In genomic region chr1:56543783-56544612, GRCh38 we compare ENCODE assay signal across 16 cellular contexts. TPM values are rescaled to one million over a fixed set of nuclear protein-coding genes. Genes with fewer than 3 reads are reported as not detected.
A peak's percentile ranks its signal among the peaks of the same experiment; 100 is the strongest.
DNase-seq lines count a peak whose midpoint lies in the region; ATAC-seq and TF ChIP-seq lines count a peak whose summit lies in the region.
"Had no signal": no experiment of that assay in that cellular context is flagged by ENCODE, and none has a peak within 500 bp of the region (broad histone marks: within the 10 kb centered on the region; RNA-seq: fewer than 3 reads in every experiment).

No MANE protein-coding gene starts in this region.

- no peaks in the 10 kb centered on the region for H3K27me3 Mint-ChIP-seq in WTC11 (ENCODE audit: low read depth)
- no peaks in the 10 kb centered on the region for H3K27me3 Mint-ChIP-seq in Caco-2 (ENCODE audit: insufficient read depth, unreplicated experiment)

- H3K27ac ChIP-seq in left ventricle myocardium inferior (replicated peaks) (peak overlapping the region; percentile 86), thyroid gland (peak overlapping the region; percentile 41 to 78 (median 76)), WERI-Rb-1 (no peak overlapping the region)
- H3K27ac ChIP-seq: SJSA1 had no signal

- H3K36me3 Mint-ChIP-seq in WTC11 (peaks cover 22% of the 10 kb centered on the region), Caco-2 (ENCODE audit: insufficient read depth, unreplicated experiment) (peaks cover 48% of the 10 kb centered on the region)
- H3K36me3 Mint-ChIP-seq: CD4-positive, alpha-beta memory T cell had no signal

- H3K4me3 Mint-ChIP-seq in WTC11 = no peak overlapping the region
- no peak overlapping the region for H3K4me3 Mint-ChIP-seq in Caco-2 (ENCODE audit: unreplicated experiment)
- H3K4me3 Mint-ChIP-seq: CD4-positive, alpha-beta memory T cell had no signal

- H3K4me3 ChIP-seq in left ventricle myocardium inferior (no peak overlapping the region), iPS-15b (ENCODE audit: low read depth, low read length) (no peak overlapping the region), thyroid gland (replicated peaks in 1 of 3) (no peak overlapping the region), WERI-Rb-1 (ENCODE audit: low read depth, low read length) (no peak overlapping the region), Caco-2 (ENCODE audit: low read depth, low read length) (no peak overlapping the region)
- H3K4me3 ChIP-seq: SJSA1 had no signal

- no peaks in the 10 kb centered on the region for H3K9me3 Mint-ChIP-seq in WTC11
- H3K9me3 Mint-ChIP-seq in Caco-2 (ENCODE audit: unreplicated experiment) = no peaks in the 10 kb centered on the region

- CTCF ChIA-PET in WTC11 (lab: Charles Lee) = interaction anchor here (1.0 kb wide), 1 partner anchor 9 kb away, joined by 3 read pairs; no protein-coding TSS in a partner anchor
- CTCF ChIA-PET in Caco-2 (lab: Charles Lee) = interaction anchor here (0.6 kb wide), 1 partner anchor 683 kb away, joined by 3 read pairs; no protein-coding TSS in a partner anchor

- H3K9ac ChIP-seq in iPS-15b (ENCODE audit: low read depth, low read length) = peak overlapping the region; percentile 18

- H3K9me3 ChIP-seq in left ventricle myocardium inferior (replicated peaks) (no peaks in the 10 kb centered on the region), iPS-15b (ENCODE audit: control insufficient read depth, insufficient read depth, low read length) (no peaks in the 10 kb centered on the region), thyroid gland (no peaks in the 10 kb centered on the region), WERI-Rb-1 (ENCODE audit: severe bottlenecking) (no peaks in the 10 kb centered on the region), Caco-2 (no peaks in the 10 kb centered on the region)
- H3K9me3 ChIP-seq: SJSA1 had no signal

- no peak for DNase-seq in left ventricle myocardium inferior
- DNase-seq in Right ventricle myocardium superior = no peak
- no peak for DNase-seq in WTC11 (ENCODE audit: low spot score)
- DNase-seq in thyroid gland = no peak
- no peak for DNase-seq in foreskin melanocyte
- no peak for DNase-seq in WERI-Rb-1
- no peak for DNase-seq in Caco-2
- DNase-seq: CD4-positive, alpha-beta memory T cell; NCI-H1105 treated with DMSO at 0.1 percent for 48 hours; NCI-H1694 treated with DMSO at 0.1 percent for 48 hours; NCI-H2107; NCI-H226; NCI-H526; RPMI8226 had no signal

- intact Hi-C loops in left ventricle myocardium inferior (cut with micrococcal nuclease) = no loop called here
- intact Hi-C loops in Right ventricle myocardium superior (cut with DNase I) = no loop called here
- intact Hi-C loops in thyroid gland (cut with DNase I) = no loop called here
- intact Hi-C loops in Caco-2 (cut with micrococcal nuclease; ENCODE audit: unreplicated experiment) = no loop called here

- no peaks in the 10 kb centered on the region for H3K27me3 ChIP-seq in left ventricle myocardium inferior (ENCODE audit: low read depth)
- H3K27me3 ChIP-seq in iPS-15b (ENCODE audit: control insufficient read depth, insufficient read depth, low read length) = no peaks in the 10 kb centered on the region
- H3K27me3 ChIP-seq in thyroid gland = no peaks in the 10 kb centered on the region
- no peaks in the 10 kb centered on the region for H3K27me3 ChIP-seq in WERI-Rb-1 (ENCODE audit: insufficient read depth, low read depth, severe bottlenecking)
- no peaks in the 10 kb centered on the region for H3K27me3 ChIP-seq in Caco-2 (replicated peaks; ENCODE audit: control insufficient read depth, insufficient read depth, low read length)
- H3K27me3 ChIP-seq: SJSA1 had no signal

- H3K36me3 ChIP-seq in left ventricle myocardium inferior = no peaks in the 10 kb centered on the region
- H3K36me3 ChIP-seq in iPS-15b (ENCODE audit: control insufficient read depth, insufficient read depth, low read length) = peaks cover 3% of the 10 kb centered on the region
- no peaks in the 10 kb centered on the region for H3K36me3 ChIP-seq in thyroid gland
- H3K36me3 ChIP-seq in WERI-Rb-1 = no peaks in the 10 kb centered on the region
- no peaks in the 10 kb centered on the region for H3K36me3 ChIP-seq in Caco-2 (ENCODE audit: control insufficient read depth, insufficient read depth, low read length)
- H3K36me3 ChIP-seq: SJSA1 had no signal

- WGBS in thyroid gland, 2 donors = 66% methylated on average over 2 of the region's 2 CpGs

- BruUV-seq in Caco-2 (replicated peaks; lab: Mats Ljungman, UMichigan) = no TSS peak

- ATAC-seq in Right ventricle myocardium superior (ENCODE audit: poor library complexity) = no peak
- peak; percentile 72 for ATAC-seq in WTC11

- peaks cover 50% of the 10 kb centered on the region for H3K4me1 Mint-ChIP-seq in WTC11
- peaks cover 13% of the 10 kb centered on the region for H3K4me1 Mint-ChIP-seq in Caco-2 (ENCODE audit: low read depth, unreplicated experiment)
- H3K4me1 Mint-ChIP-seq: CD4-positive, alpha-beta memory T cell had no signal

- POLR2A ChIA-PET in WTC11 (lab: Charles Lee) (no interaction called here), Caco-2 (lab: Charles Lee) (no interaction called here)

- H3K27ac Mint-ChIP-seq in WTC11 (peak overlapping the region; percentile 94), Caco-2 (ENCODE audit: unreplicated experiment) (no peak overlapping the region)
- H3K27ac Mint-ChIP-seq: CD4-positive, alpha-beta memory T cell had no signal

- H3K4me1 ChIP-seq in left ventricle myocardium inferior (peaks cover 100% of the 10 kb centered on the region), iPS-15b (ENCODE audit: control insufficient read depth, insufficient read depth, low read length) (peaks cover 68% of the 10 kb centered on the region), thyroid gland (peaks cover 92 to 97% of the 10 kb centered on the region in 2 donors), Caco-2 (peaks cover 30% of the 10 kb centered on the region)

- no peak for TF ChIP-seq POLR2A in thyroid gland (IDR thresholded peaks at IDR 0.05)

- TF ChIP-seq CTCF in left ventricle myocardium inferior (IDR thresholded peaks at IDR 0.05; ENCODE audit: borderline replicate concordance) (no peak), WTC11 (IDR thresholded peaks at IDR 0.05) (no peak), thyroid gland (IDR thresholded peaks at IDR 0.05) (no peak), WERI-Rb-1 (IDR thresholded peaks at IDR 0.05; ENCODE audit: low read depth, low read length) (no peak), Caco-2 (IDR thresholded peaks at IDR 0.05; ENCODE audit: insufficient read depth in 1 of 2, low read depth in 1 of 2, low read length in 1 of 2, severe bottlenecking in 1 of 2, unreplicated experiment in 1 of 2) (no peak)

TF ChIP-seq in WTC11, 78 proteins besides CTCF, POLR2A, EP300 and RAD21:
- no peak for TF ChIP-seq ETV6 (CRISPR knock-in tag; IDR thresholded peaks at IDR 0.05)
- TF ChIP-seq CDX4 (CRISPR knock-in tag; IDR thresholded peaks at IDR 0.05; ENCODE audit: borderline replicate concordance) = no peak
- no peak for TF ChIP-seq HMGA2 (CRISPR knock-in tag; IDR thresholded peaks at IDR 0.05)
- TF ChIP-seq EMX1 (CRISPR knock-in tag; IDR thresholded peaks at IDR 0.05) = no peak
- TF ChIP-seq JUN (CRISPR knock-in tag; IDR thresholded peaks at IDR 0.05) = no peak
- no peak for TF ChIP-seq CBFB (CRISPR knock-in tag; IDR thresholded peaks at IDR 0.05; ENCODE audit: low read depth)
- no peak for TF ChIP-seq TP53 (CRISPR knock-in tag; IDR thresholded peaks at IDR 0.05)
- no peak for TF ChIP-seq NFATC4 (CRISPR knock-in tag; IDR thresholded peaks at IDR 0.05)
- TF ChIP-seq, protein P1, sequence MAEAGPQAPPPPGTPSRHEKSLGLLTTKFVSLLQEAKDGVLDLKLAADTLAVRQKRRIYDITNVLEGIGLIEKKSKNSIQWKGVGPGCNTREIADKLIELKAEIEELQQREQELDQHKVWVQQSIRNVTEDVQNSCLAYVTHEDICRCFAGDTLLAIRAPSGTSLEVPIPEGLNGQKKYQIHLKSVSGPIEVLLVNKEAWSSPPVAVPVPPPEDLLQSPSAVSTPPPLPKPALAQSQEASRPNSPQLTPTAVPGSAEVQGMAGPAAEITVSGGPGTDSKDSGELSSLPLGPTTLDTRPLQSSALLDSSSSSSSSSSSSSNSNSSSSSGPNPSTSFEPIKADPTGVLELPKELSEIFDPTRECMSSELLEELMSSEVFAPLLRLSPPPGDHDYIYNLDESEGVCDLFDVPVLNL (CRISPR knock-in tag; IDR thresholded peaks at IDR 0.05; ENCODE audit: borderline replicate concordance, low read depth) = no peak
- no peak for TF ChIP-seq FOXP1 (CRISPR knock-in tag; IDR thresholded peaks at IDR 0.05; ENCODE audit: borderline replicate concordance)
- no peak for TF ChIP-seq PREB (CRISPR knock-in tag; IDR thresholded peaks at IDR 0.05; ENCODE audit: borderline replicate concordance)
- no peak for TF ChIP-seq OVOL2 (CRISPR knock-in tag; IDR thresholded peaks at IDR 0.05; ENCODE audit: borderline replicate concordance)
TF ChIP-seq in WTC11: peak in this region for 0.

RNA-seq across cellular contexts. Expression of gene PLPP3, which starts 35.4 kb away (rescaled TPM):
- total RNA-seq in left ventricle myocardium inferior (101 TPM), Right ventricle myocardium superior (117 TPM), WTC11 (2021) (28.2 to 31.0 TPM (median 28.8 TPM) in 3 replicates), thyroid gland (100 to 1,000 TPM; 257 to 764 (median 675) TPM), Caco-2 (2022) (39.2 and 41.0 TPM in 2 replicates)
